1 cellular context compared by ENCODE assay signal in genomic region chr15:59437777-59438574, GRCh38.
TF ChIP-seq lines count a peak whose summit lies in the region.

Gene FAM81A (plus strand): TSS chr15:59438186. CDS start chr15:59458627, 20,441 bp downstream.

TF ChIP-seq in GM12878, 131 proteins besides CTCF, POLR2A, EP300 and RAD21 (continued from another document):
- TF ChIP-seq, protein P1, sequence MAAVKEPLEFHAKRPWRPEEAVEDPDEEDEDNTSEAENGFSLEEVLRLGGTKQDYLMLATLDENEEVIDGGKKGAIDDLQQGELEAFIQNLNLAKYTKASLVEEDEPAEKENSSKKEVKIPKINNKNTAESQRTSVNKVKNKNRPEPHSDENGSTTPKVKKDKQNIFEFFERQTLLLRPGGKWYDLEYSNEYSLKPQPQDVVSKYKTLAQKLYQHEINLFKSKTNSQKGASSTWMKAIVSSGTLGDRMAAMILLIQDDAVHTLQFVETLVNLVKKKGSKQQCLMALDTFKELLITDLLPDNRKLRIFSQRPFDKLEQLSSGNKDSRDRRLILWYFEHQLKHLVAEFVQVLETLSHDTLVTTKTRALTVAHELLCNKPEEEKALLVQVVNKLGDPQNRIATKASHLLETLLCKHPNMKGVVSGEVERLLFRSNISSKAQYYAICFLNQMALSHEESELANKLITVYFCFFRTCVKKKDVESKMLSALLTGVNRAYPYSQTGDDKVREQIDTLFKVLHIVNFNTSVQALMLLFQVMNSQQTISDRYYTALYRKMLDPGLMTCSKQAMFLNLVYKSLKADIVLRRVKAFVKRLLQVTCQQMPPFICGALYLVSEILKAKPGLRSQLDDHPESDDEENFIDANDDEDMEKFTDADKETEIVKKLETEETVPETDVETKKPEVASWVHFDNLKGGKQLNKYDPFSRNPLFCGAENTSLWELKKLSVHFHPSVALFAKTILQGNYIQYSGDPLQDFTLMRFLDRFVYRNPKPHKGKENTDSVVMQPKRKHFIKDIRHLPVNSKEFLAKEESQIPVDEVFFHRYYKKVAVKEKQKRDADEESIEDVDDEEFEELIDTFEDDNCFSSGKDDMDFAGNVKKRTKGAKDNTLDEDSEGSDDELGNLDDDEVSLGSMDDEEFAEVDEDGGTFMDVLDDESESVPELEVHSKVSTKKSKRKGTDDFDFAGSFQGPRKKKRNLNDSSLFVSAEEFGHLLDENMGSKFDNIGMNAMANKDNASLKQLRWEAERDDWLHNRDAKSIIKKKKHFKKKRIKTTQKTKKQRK (IDR thresholded peaks at IDR 0.05; ENCODE audit: low read depth, low read length), result no peak
- TF ChIP-seq STAT1 (conservative IDR thresholded peaks at IDR 0.05) (no peak), NR2F1 (conservative IDR thresholded peaks at IDR 0.05) (0 out of 2 replicates have a peak, but pooled peaks have one; percentile 25), ZNF622 (IDR thresholded peaks at IDR 0.05) (no peak), ZNF24 (IDR thresholded peaks at IDR 0.05) (no peak), ZZZ3 (IDR thresholded peaks at IDR 0.05; ENCODE audit: control insufficient read depth, insufficient read length, low read depth) (no peak), TCF12 (IDR thresholded peaks at IDR 0.05; ENCODE audit: low read depth, low read length) (0 out of 2 replicates have a peak, but pooled peaks have one; percentile 4), IRF4 (IDR thresholded peaks at IDR 0.05; ENCODE audit: low read depth, low read length) (no peak), YBX1 (IDR thresholded peaks at IDR 0.05) (no peak), IKZF1 (conservative IDR thresholded peaks at IDR 0.05) (peak; percentile 46; the same call in 1 of the 2 replicates), BHLHE40 (IDR thresholded peaks at IDR 0.05; ENCODE audit: borderline replicate concordance in 1 of 2, low read depth in 2 of 2, low read length in 1 of 2) (peak in 1 of 2 experiments; percentile 21; a peak in 1 of 4 replicates), MEF2B (IDR thresholded peaks at IDR 0.05; ENCODE audit: partially characterized antibody, poor library complexity, severe bottlenecking) (peak; percentile 23), ZBTB33 (IDR thresholded peaks at IDR 0.05) (no peak), ATF3 (IDR thresholded peaks at IDR 0.05; ENCODE audit: borderline replicate concordance, extremely low read depth, low read depth, low read length) (peak; percentile 9; the same call in 1 of the 2 replicates), RUNX3 (IDR thresholded peaks at IDR 0.05; ENCODE audit: low read length) (peak; percentile 42)
- TF ChIP-seq, protein P2, sequence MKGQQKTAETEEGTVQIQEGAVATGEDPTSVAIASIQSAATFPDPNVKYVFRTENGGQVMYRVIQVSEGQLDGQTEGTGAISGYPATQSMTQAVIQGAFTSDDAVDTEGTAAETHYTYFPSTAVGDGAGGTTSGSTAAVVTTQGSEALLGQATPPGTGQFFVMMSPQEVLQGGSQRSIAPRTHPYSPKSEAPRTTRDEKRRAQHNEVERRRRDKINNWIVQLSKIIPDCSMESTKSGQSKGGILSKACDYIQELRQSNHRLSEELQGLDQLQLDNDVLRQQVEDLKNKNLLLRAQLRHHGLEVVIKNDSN (IDR thresholded peaks at IDR 0.05; ENCODE audit: borderline replicate concordance, extremely low read length, insufficient read depth, low read depth, low read length), result peak; percentile 79
TF ChIP-seq in GM12878: peak in this region for 12.
